10 cellular contexts compared by ENCODE assay signal in the genomic region with DNA sequence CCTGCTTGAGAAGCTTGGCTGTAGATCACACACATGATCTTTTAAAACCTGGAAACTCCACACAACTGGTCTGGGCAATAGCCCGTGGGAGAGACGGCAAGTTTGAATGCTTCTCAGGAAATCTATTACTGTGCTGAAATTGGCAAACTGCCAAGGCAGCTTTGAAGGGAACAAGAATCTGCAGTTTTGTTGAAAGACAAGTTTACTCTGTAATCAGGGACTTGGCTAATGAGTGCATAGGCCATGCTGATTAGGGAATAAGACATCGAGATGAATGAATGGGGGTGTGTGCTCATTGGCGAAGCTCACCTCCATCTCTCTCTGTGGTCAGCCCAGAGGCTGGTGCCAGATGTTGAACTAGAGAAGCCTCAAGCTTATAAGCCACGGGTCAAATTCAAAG.
DNase-seq lines count a peak whose midpoint lies in the region; ATAC-seq and TF ChIP-seq lines count a peak whose summit lies in the region.
"Had no signal": no experiment of that assay in that cellular context is flagged by ENCODE, and none has a peak within 500 bp of the region (broad histone marks: within the 10 kb centered on the region; RNA-seq: fewer than 3 reads in every experiment).

No MANE protein-coding gene starts in this region.

- H3K4me3 ChIP-seq in mammary epithelial cell (replicated peaks in 1 of 3; ENCODE audit: insufficient read depth in 1 of 3, low read depth in 2 of 3, low read length in 3 of 3) = no peak overlapping the region

- H3K36me3 ChIP-seq in mammary epithelial cell (ENCODE audit: insufficient read depth, low read length) = no peaks in the 10 kb centered on the region

- H3K9ac ChIP-seq in mammary epithelial cell (ENCODE audit: insufficient read depth, low read length) = no peak overlapping the region

- ATAC-seq in GM18511 (IDR thresholded peaks at IDR 0.05; ENCODE audit: unreplicated experiment) = no peak
- ATAC-seq: activated CD8-positive, alpha-beta memory T cell treated with anti-CD3 and anti-CD28 coated beads, Interleukin-2, amount 10 ng/mL, durations not matched to agents 7 days and 5 days had no signal

- H4K20me1 ChIP-seq in mammary epithelial cell (ENCODE audit: insufficient read depth, low read length) = no peaks in the 10 kb centered on the region

- peaks cover 17% of the 10 kb centered on the region for H3K27me3 Mint-ChIP-seq in activated naive CD8-positive, alpha-beta T cell treated with anti-CD3 and anti-CD28 coated beads for 36 hours
- H3K27me3 Mint-ChIP-seq in nephron progenitor cell (ENCODE audit: low read depth, poor library complexity) = peaks cover 15% of the 10 kb centered on the region

- H3K27me3 ChIP-seq in mammary epithelial cell (ENCODE audit: insufficient read depth, low read length) = no peaks in the 10 kb centered on the region

- dilution Hi-C loops in mammary epithelial cell (cut with HindIII; ENCODE audit: low sequenced_read_pairs) = loop anchor here (5.0 kb wide), 1 partner anchor 94 kb away; no protein-coding TSS in a partner anchor

- no peak overlapping the region for H3K27ac ChIP-seq in mammary epithelial cell (ENCODE audit: insufficient read depth, low read depth, low read length)

- in situ Hi-C loops in mammary epithelial cell (cut with MboI; ENCODE audit: low sequenced_read_pairs in 2 of 2) = no loop called here

- H3K36me3 Mint-ChIP-seq in activated naive CD8-positive, alpha-beta T cell treated with anti-CD3 and anti-CD28 coated beads for 36 hours = no peaks in the 10 kb centered on the region
- H3K36me3 Mint-ChIP-seq in nephron progenitor cell (ENCODE audit: low read depth) = no peaks in the 10 kb centered on the region
- H3K36me3 Mint-ChIP-seq: activated CD8-positive, alpha-beta memory T cell treated with anti-CD3 and anti-CD28 coated beads, Interleukin-2, amount 10 ng/mL, durations not matched to agents 7 days and 5 days had no signal

- WGBS in mammary epithelial cell (ENCODE audit: low coverage, missing lambda C conversion rate) = 18% methylated on average over 5 of the region's 5 CpGs

- CTCF ChIA-PET in mammary epithelial cell (lab: Charles Lee; ENCODE audit: low non-redundant PET) = no interaction called here

- DNase-seq in Daoy (ENCODE audit: low read depth) (peak; percentile 34), NCI-H2171 (lab: John Stamatoyannopoulos, UW) (peak; percentile 65), mammary epithelial cell (peak; percentile 74), mucosa of gallbladder (ENCODE audit: low spot score) (peak; percentile 10), nephron progenitor cell (no peak)
- DNase-seq in activated naive CD8-positive, alpha-beta T cell treated with anti-CD3 and anti-CD28 coated beads for 36 hours = no peak
- no peak for DNase-seq in activated CD4-positive, CD25-positive, alpha-beta regulatory T cell treated with anti-CD3 and anti-CD28 coated beads, Interleukin-2, amount 50 U/mL, for 72 hours
- DNase-seq: activated CD8-positive, alpha-beta memory T cell treated with anti-CD3 and anti-CD28 coated beads, Interleukin-2, amount 10 ng/mL, durations not matched to agents 7 days and 5 days; stimulated activated CD4-positive, alpha-beta T cell treated with anti-CD3 and anti-CD28 coated beads, Interleukin-4, amount 100 ng/mL, for 4 hours had no signal

- H3K4me3 Mint-ChIP-seq in activated naive CD8-positive, alpha-beta T cell treated with anti-CD3 and anti-CD28 coated beads for 36 hours = no peak overlapping the region
- H3K4me3 Mint-ChIP-seq in nephron progenitor cell = no peak overlapping the region
- H3K4me3 Mint-ChIP-seq: activated CD8-positive, alpha-beta memory T cell treated with anti-CD3 and anti-CD28 coated beads, Interleukin-2, amount 10 ng/mL, durations not matched to agents 7 days and 5 days had no signal

- H2AFZ ChIP-seq in mammary epithelial cell (ENCODE audit: low read depth, low read length) = no peak overlapping the region

- no peaks in the 10 kb centered on the region for H3K9me3 ChIP-seq in mammary epithelial cell (replicated peaks; ENCODE audit: insufficient read depth, low read length)

- no peaks in the 10 kb centered on the region for H3K4me1 Mint-ChIP-seq in activated naive CD8-positive, alpha-beta T cell treated with anti-CD3 and anti-CD28 coated beads for 36 hours
- H3K4me1 Mint-ChIP-seq in nephron progenitor cell = no peaks in the 10 kb centered on the region
- H3K4me1 Mint-ChIP-seq: activated CD8-positive, alpha-beta memory T cell treated with anti-CD3 and anti-CD28 coated beads, Interleukin-2, amount 10 ng/mL, durations not matched to agents 7 days and 5 days had no signal

- no TSS peak for BruUV-seq in mammary epithelial cell (replicated peaks; lab: Mats Ljungman, UMichigan)

- TF ChIP-seq CTCF in mammary epithelial cell (conservative IDR thresholded peaks at IDR 0.05 in 1 of 2, IDR thresholded peaks at IDR 0.05 in 1 of 2; ENCODE audit: extremely low read depth in 1 of 2, insufficient read depth in 1 of 2, low read depth in 1 of 2, low read length in 2 of 2) (no peak), nephron progenitor cell (IDR thresholded peaks at IDR 0.05) (no peak)

- no peak overlapping the region for H3K27ac Mint-ChIP-seq in activated naive CD8-positive, alpha-beta T cell treated with anti-CD3 and anti-CD28 coated beads for 36 hours
- H3K27ac Mint-ChIP-seq in nephron progenitor cell = no peak overlapping the region
- H3K27ac Mint-ChIP-seq: activated CD8-positive, alpha-beta memory T cell treated with anti-CD3 and anti-CD28 coated beads, Interleukin-2, amount 10 ng/mL, durations not matched to agents 7 days and 5 days had no signal

- intact Hi-C loops in mammary epithelial cell (cut with micrococcal nuclease) = no loop called here

- H3K4me2 ChIP-seq in mammary epithelial cell (ENCODE audit: insufficient read depth, low read depth, low read length) = no peak overlapping the region

- H3K4me1 ChIP-seq in mammary epithelial cell (ENCODE audit: insufficient read depth, low read length) = no peaks in the 10 kb centered on the region

- no peaks in the 10 kb centered on the region for H3K9me3 Mint-ChIP-seq in activated naive CD8-positive, alpha-beta T cell treated with anti-CD3 and anti-CD28 coated beads for 36 hours
- no peaks in the 10 kb centered on the region for H3K9me3 Mint-ChIP-seq in nephron progenitor cell

- no peaks in the 10 kb centered on the region for H3K79me2 ChIP-seq in mammary epithelial cell (ENCODE audit: insufficient read depth, low read length)

Comparison
In these comparisons a context has a peak if more than half of its experiments do, and no peak if none do; other contexts are left out.
1. DNase-seq: peak in Daoy (single experiment), NCI-H2171 (single experiment), mammary epithelial cell (single experiment) and mucosa of gallbladder (single experiment); none in activated naive CD8-positive, alpha-beta T cell treated with anti-CD3 and anti-CD28 coated beads for 36 hours (single experiment), nephron progenitor cell (single experiment) and activated CD4-positive, CD25-positive, alpha-beta regulatory T cell treated with anti-CD3 and anti-CD28 coated beads, Interleukin-2, amount 50 U/mL, for 72 hours (single experiment).